ENCODE assay signal across 13 cellular contexts in genomic region chr4:150126201-150126879, GRCh38. TPM values are rescaled to one million over a fixed set of nuclear protein-coding genes. Genes with fewer than 3 reads are reported as not detected.
A peak's percentile ranks its signal among the peaks of the same experiment; 100 is the strongest.
DNase-seq lines count a peak whose midpoint lies in the region; ATAC-seq, FAIRE-seq and TF ChIP-seq lines count a peak whose summit lies in the region.
"Had no signal": no experiment of that assay in that cellular context is flagged by ENCODE, and none has a peak within 500 bp of the region (broad histone marks: within the 10 kb centered on the region; RNA-seq: fewer than 3 reads in every experiment).

No MANE protein-coding gene starts in this region.

- H3K27ac ChIP-seq in keratinocyte (ENCODE audit: control insufficient read depth, insufficient read depth, low read length), result peak overlapping the region; percentile 24
- H3K27ac ChIP-seq in vagina, result no peak overlapping the region
- H3K27ac ChIP-seq: right lobe of liver, suprapubic skin had no signal

- no peaks in the 10 kb centered on the region for H3K9me3 Mint-ChIP-seq in activated CD8-positive, alpha-beta T cell treated with anti-CD3 and anti-CD28 coated beads for 36 hours

- H3K9me3 ChIP-seq in keratinocyte (ENCODE audit: control insufficient read depth, low read depth, low read length) (no peaks in the 10 kb centered on the region), vagina (no peaks in the 10 kb centered on the region)
- H3K9me3 ChIP-seq: right lobe of liver, suprapubic skin had no signal

- dilution Hi-C loops in keratinocyte (cut with MboI; ENCODE audit: extremely low pct_ligation_motif_present, low sequenced_read_pairs), result no loop called here

- no peak for FAIRE-seq in keratinocyte (lab: Jason Lieb, UNC)

- H3K36me3 Mint-ChIP-seq in activated CD8-positive, alpha-beta T cell treated with anti-CD3 and anti-CD28 coated beads for 36 hours (ENCODE audit: low read depth), result no peaks in the 10 kb centered on the region

- H3K4me1 ChIP-seq in keratinocyte (ENCODE audit: control insufficient read depth, extremely low read depth, insufficient read depth, low read length), result peaks cover 22% of the 10 kb centered on the region
- no peaks in the 10 kb centered on the region for H3K4me1 ChIP-seq in vagina
- H3K4me1 ChIP-seq: right lobe of liver, suprapubic skin had no signal

- no peaks in the 10 kb centered on the region for H4K20me1 ChIP-seq in keratinocyte (ENCODE audit: control insufficient read depth, extremely low read depth, insufficient read depth, low read length)

- no peak for TF ChIP-seq POLR2A in vagina (IDR thresholded peaks at IDR 0.05)

- H3K4me3 Mint-ChIP-seq in activated CD8-positive, alpha-beta T cell treated with anti-CD3 and anti-CD28 coated beads for 36 hours, result no peak overlapping the region
- H3K4me3 Mint-ChIP-seq: H9, WTC11 had no signal

- H3K27me3 ChIP-seq in keratinocyte (ENCODE audit: control insufficient read depth, extremely low read depth, insufficient read depth, low read length), result no peaks in the 10 kb centered on the region
- no peaks in the 10 kb centered on the region for H3K27me3 ChIP-seq in vagina
- H3K27me3 ChIP-seq: right lobe of liver, suprapubic skin had no signal

- H3K27me3 Mint-ChIP-seq in activated CD8-positive, alpha-beta T cell treated with anti-CD3 and anti-CD28 coated beads for 36 hours, result peaks cover 9% of the 10 kb centered on the region

- no peak overlapping the region for H3K4me3 ChIP-seq in keratinocyte (ENCODE audit: control insufficient read depth in 2 of 3, extremely low read depth in 1 of 3, insufficient read depth in 2 of 3, low read depth in 1 of 3, low read length in 3 of 3)
- H3K4me3 ChIP-seq in vagina, result no peak overlapping the region
- H3K4me3 ChIP-seq: right lobe of liver, suprapubic skin had no signal

- no peak overlapping the region for H3K9ac ChIP-seq in keratinocyte (ENCODE audit: control insufficient read depth, extremely low read depth, insufficient read depth, low read length)

- CTCF ChIA-PET in activated CD8-positive, alpha-beta T cell treated with anti-CD3 and anti-CD28 coated beads for 36 hours (lab: Charles Lee), result no interaction called here

- intact Hi-C loops in vagina (cut with DNase I), result no loop called here
- intact Hi-C loops in activated CD8-positive, alpha-beta T cell treated with anti-CD3 and anti-CD28 coated beads for 36 hours (cut with micrococcal nuclease), result no loop called here

- no peak overlapping the region for H3K27ac Mint-ChIP-seq in activated CD8-positive, alpha-beta T cell treated with anti-CD3 and anti-CD28 coated beads for 36 hours
- H3K27ac Mint-ChIP-seq: H9, WTC11 had no signal

- H3K36me3 ChIP-seq in keratinocyte (ENCODE audit: control insufficient read depth in 2 of 2, extremely low read depth in 1 of 2, insufficient read depth in 2 of 2, low read length in 2 of 2), result no peaks in the 10 kb centered on the region
- no peaks in the 10 kb centered on the region for H3K36me3 ChIP-seq in vagina
- H3K36me3 ChIP-seq: right lobe of liver, suprapubic skin had no signal

- peak overlapping the region; percentile 49 for H3K4me2 ChIP-seq in keratinocyte (ENCODE audit: control insufficient read depth, extremely low read depth, insufficient read depth, low read depth, low read length)

- no peak overlapping the region for H2AFZ ChIP-seq in keratinocyte (ENCODE audit: control insufficient read depth, low read length)

- no peaks in the 10 kb centered on the region for H3K79me2 ChIP-seq in keratinocyte (ENCODE audit: control insufficient read depth, insufficient read depth, low read length)

- no peaks in the 10 kb centered on the region for H3K4me1 Mint-ChIP-seq in activated CD8-positive, alpha-beta T cell treated with anti-CD3 and anti-CD28 coated beads for 36 hours (ENCODE audit: low read depth)
- H3K4me1 Mint-ChIP-seq: H9, WTC11 had no signal

- TF ChIP-seq CTCF in keratinocyte (optimal IDR thresholded peaks at IDR 0.05 in 1 of 3, IDR thresholded peaks at IDR 0.05 in 1 of 3, conservative IDR thresholded peaks at IDR 0.05 in 1 of 3; ENCODE audit: extremely low read depth in 1 of 3, insufficient read depth in 2 of 3, low read length in 3 of 3) (no peak), vagina (IDR thresholded peaks at IDR 0.05) (no peak)
- TF ChIP-seq CTCF in activated CD8-positive, alpha-beta T cell treated with anti-CD3 and anti-CD28 coated beads for 36 hours (IDR thresholded peaks at IDR 0.05), result no peak

- peak; percentile 46 for ATAC-seq in GM18499 (IDR thresholded peaks at IDR 0.05; ENCODE audit: insufficient read depth, unreplicated experiment)
- ATAC-seq in HG03025 (IDR thresholded peaks at IDR 0.05; ENCODE audit: low FRiP score, unreplicated experiment), result peak; percentile 55
- ATAC-seq in activated CD8-positive, alpha-beta T cell treated with anti-CD3 and anti-CD28 coated beads for 36 hours, result no peak
- ATAC-seq in HG02981 (IDR thresholded peaks at IDR 0.05; ENCODE audit: unreplicated experiment), result no peak
- ATAC-seq: WTC11 had no signal

- POLR2A ChIA-PET in activated CD8-positive, alpha-beta T cell treated with anti-CD3 and anti-CD28 coated beads for 36 hours (lab: Charles Lee), result no interaction called here

- DNase-seq in SIG-M5 (lab: John Stamatoyannopoulos, UW) (peak; percentile 18), keratinocyte (ENCODE audit: low read depth, low spot score) (no peak), vagina (ENCODE audit: extremely low spot score in 2 of 2) (no peak), ecto neural progenitor cell (ENCODE audit: low spot score) (no peak)
- no peak for DNase-seq in activated CD8-positive, alpha-beta T cell treated with anti-CD3 and anti-CD28 coated beads for 36 hours
- DNase-seq: H9, NCI-H2081, right lobe of liver had no signal

- H3K9me1 ChIP-seq in keratinocyte (ENCODE audit: control insufficient read depth, extremely low read depth, insufficient read depth, low read length), result no peaks in the 10 kb centered on the region

RNA-seq across cellular contexts. Expression of gene DCLK2, which starts 48.1 kb away (rescaled TPM):
- 0.04 to 0.11 TPM (median 0.07 TPM) in 3 replicates for polyA plus RNA-seq in keratinocyte
- polyA plus RNA-seq in keratinocyte (2011; ENCODE audit: low read depth), result not detected
- 0.05 and 0.36 TPM in 2 replicates for polyA plus RNA-seq in keratinocyte (2011; cell fraction: cytosol; rRNA removed)
- 0.15 and 0.19 TPM in 2 replicates for polyA plus RNA-seq in keratinocyte (2011; cell fraction: nucleus; rRNA removed)
- polyA plus RNA-seq in keratinocyte (2012; ENCODE audit: low replicate concordance), result 0.08 TPM in 1 of 2 replicates, not detected in the other
- polyA minus RNA-seq in keratinocyte, result not detected in 3 replicates
- polyA minus RNA-seq in keratinocyte (2011; cell fraction: cytosol; rRNA and poly(A)+ RNA removed), result not detected
- polyA minus RNA-seq in keratinocyte (2011; cell fraction: nucleus; rRNA and poly(A)+ RNA removed), result not detected in 2 replicates
- total RNA-seq in vagina, result 5.9 TPM
- not detected for total RNA-seq in activated CD8-positive, alpha-beta T cell treated with anti-CD3 and anti-CD28 coated beads for 36 hours

Comparison
In these comparisons a context has a peak if more than half of its experiments do, and no peak if none do; other contexts are left out.
1. ATAC-seq: peak in GM18499 (single experiment) and HG03025 (single experiment); none in activated CD8-positive, alpha-beta T cell treated with anti-CD3 and anti-CD28 coated beads for 36 hours (single experiment) and HG02981 (single experiment).